8 cellular contexts compared by ENCODE assay signal in genomic region chr4:48830706-48831531, GRCh38. TPM values are rescaled to one million over a fixed set of nuclear protein-coding genes. Genes with fewer than 3 reads are reported as not detected.
DNase-seq lines count a peak whose midpoint lies in the region; ATAC-seq, FAIRE-seq and TF ChIP-seq lines count a peak whose summit lies in the region.

Gene OCIAD1, plus strand, starts transcription at chr4:48831088. Its CDS starts 1,537 bp downstream, at chr4:48832625.

- peaks cover 8 to 12% of the 10 kb centered on the region in 2 donors for H3K36me3 ChIP-seq in kidney (ENCODE audit: control insufficient read depth in 1 of 2, insufficient read depth in 2 of 2, low read length in 2 of 2)

- H3K36me3 Mint-ChIP-seq in chondrocyte (ENCODE audit: low read depth), result peaks cover 7% of the 10 kb centered on the region

- H3K9ac ChIP-seq in kidney (ENCODE audit: low read length in 2 of 2), result peak within 1 kb of the TSS; percentile 82 to 95

- TF ChIP-seq CTCF in chondrocyte (IDR thresholded peaks at IDR 0.05) (no peak), kidney (IDR thresholded peaks at IDR 0.05; ENCODE audit: borderline replicate concordance, extremely low read depth, insufficient read depth) (no peak)

- H3K9me3 Mint-ChIP-seq in chondrocyte (ENCODE audit: low read depth), result no peaks in the 10 kb centered on the region

- H3K9me3 ChIP-seq in kidney (ENCODE audit: control insufficient read depth in 1 of 2, low read length in 2 of 2), result no peaks in the 10 kb centered on the region

- H3K4me1 Mint-ChIP-seq in chondrocyte (ENCODE audit: low read depth), result peaks cover 23% of the 10 kb centered on the region

- H3K4me3 Mint-ChIP-seq in chondrocyte (ENCODE audit: unreplicated experiment), result peak within 1 kb of the TSS; percentile 98

- peak; percentile 82 for TF ChIP-seq POLR2A in GM19193 (IDR thresholded peaks at IDR 0.05; ENCODE audit: extremely low read depth, insufficient read depth, insufficient read length)

- ATAC-seq in HG03439 (IDR thresholded peaks at IDR 0.05; ENCODE audit: unreplicated experiment), result peak; percentile 99

- H3K27ac Mint-ChIP-seq in chondrocyte (ENCODE audit: unreplicated experiment), result peak within 1 kb of the TSS; percentile 100

- DNase-seq in AML-193 (lab: John Stamatoyannopoulos, UW), result peak; percentile 98 to 99
- DNase-seq in NCI-H510A treated with DMSO at 0.1 percent for 48 hours (lab: John Stamatoyannopoulos, UW), result peak; percentile 91
- DNase-seq in activated CD4-positive, alpha-beta T cell treated with anti-CD3 and anti-CD28 coated beads for 24 hours (ENCODE audit: low read depth in 2 of 2), result peak; percentile 82 to 88
- peak; percentile 98 for DNase-seq in chondrocyte (ENCODE audit: low spot score)
- peak; percentile 99 for DNase-seq in kidney
- DNase-seq in stimulated activated CD4-positive, alpha-beta T cell treated with anti-CD3 and anti-CD28 coated beads, Interleukin-15, amount 100 ng/mL, for 24 hours, result peak; percentile 95

- intact Hi-C loops in kidney (cut with DNase I), result no loop called here

- H3K4me3 ChIP-seq in kidney (ENCODE audit: low read length in 2 of 2), result peak within 1 kb of the TSS; percentile 95 to 96

- peaks cover 2% of the 10 kb centered on the region for H3K27me3 Mint-ChIP-seq in chondrocyte (ENCODE audit: low read depth)

- FAIRE-seq in kidney (lab: Jason Lieb, UNC), result peak; percentile 30

- H3K27ac ChIP-seq in kidney (ENCODE audit: low read depth in 2 of 2, low read length in 2 of 2), result peak within 1 kb of the TSS; percentile 96 to 97

- H3K4me1 ChIP-seq in kidney (ENCODE audit: control insufficient read depth in 1 of 2, insufficient read depth in 1 of 2, low read depth in 1 of 2, low read length in 2 of 2), result no peaks in the 10 kb centered on the region

RNA-seq across cellular contexts. Expression of gene OCIAD1, which starts in this region (rescaled TPM):
- total RNA-seq in chondrocyte (119 to 132 TPM (median 120 TPM) in 3 replicates), kidney (142 TPM)
- polyA plus RNA-seq in kidney (ENCODE audit: insufficient read depth, low read depth, low replicate concordance), result 218 TPM

Comparison
In these comparisons a context has a peak if more than half of its experiments do, and no peak if none do; other contexts are left out.
1. Peak in every context shown above with its lines: DNase-seq, ATAC-seq, H3K4me3 ChIP-seq and H3K27ac ChIP-seq.